3 cellular contexts compared by ENCODE assay signal in the genomic region with DNA sequence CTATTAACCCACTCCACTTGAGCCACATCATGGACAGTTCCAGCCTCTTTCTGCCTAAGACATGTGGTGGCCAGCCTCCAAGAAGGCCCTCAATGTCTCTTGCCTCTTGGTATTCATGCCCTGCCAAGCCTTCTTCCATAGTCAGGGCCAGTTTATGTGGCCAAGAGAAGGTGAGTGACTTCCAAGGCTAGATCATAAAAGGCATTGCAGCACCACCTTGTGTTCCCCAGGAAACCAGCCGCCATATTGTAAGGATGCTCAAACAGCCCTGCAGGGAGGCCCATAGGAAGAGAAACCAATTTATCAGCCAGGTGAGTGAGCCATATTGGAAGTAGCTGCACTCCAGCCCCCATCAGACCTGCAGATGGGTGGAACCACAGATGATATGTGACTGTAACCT.
TF ChIP-seq lines count a peak whose summit lies in the region.

No MANE protein-coding gene starts in this region.

TF ChIP-seq in HepG2, 621 proteins besides CTCF, POLR2A, EP300 and RAD21:
- no peak for TF ChIP-seq ZNF274 (CRISPR knock-in tag; IDR thresholded peaks at IDR 0.05)
- peak; percentile 53 for TF ChIP-seq YY1 (IDR thresholded peaks at IDR 0.05; ENCODE audit: insufficient read depth, insufficient replicate concordance, low read depth, low read length)

TF ChIP-seq in Ishikawa, 13 proteins besides CTCF, POLR2A, EP300 and RAD21:
- TF ChIP-seq NFIC (IDR thresholded peaks at IDR 0.05) (no peak), TEAD4 (IDR thresholded peaks at IDR 0.05) (no peak), ZBTB7A (IDR thresholded peaks at IDR 0.05; ENCODE audit: low read depth) (no peak; the same call in 1 of the 2 replicates), YY1 (IDR thresholded peaks at IDR 0.05; ENCODE audit: low read depth) (peak; percentile 77), TAF1 (IDR thresholded peaks at IDR 0.05; ENCODE audit: low read depth) (no peak), TCF12 (IDR thresholded peaks at IDR 0.05; ENCODE audit: low read depth) (no peak)

TF ChIP-seq in K562, 482 proteins besides CTCF, POLR2A, EP300 and RAD21:
- TF ChIP-seq YY1 (IDR thresholded peaks at IDR 0.05; ENCODE audit: borderline replicate concordance in 1 of 3, control insufficient read depth in 1 of 3, extremely low read depth in 1 of 3, insufficient read depth in 3 of 3, insufficient read length in 1 of 3, insufficient replicate concordance in 2 of 3, low read depth in 1 of 3, low read length in 2 of 3) (peak in 2 of 3 experiments; percentile 71 to 88), TRIM28 (IDR thresholded peaks at IDR 0.05) (0 out of 2 replicates have a peak, but pooled peaks have one; percentile 19), TAF1 (IDR thresholded peaks at IDR 0.05; ENCODE audit: control insufficient read depth, extremely low read depth, insufficient read depth, low read length, severe bottlenecking) (no peak)
